ENCODE assay signal across 25 cellular contexts in the genomic region with DNA sequence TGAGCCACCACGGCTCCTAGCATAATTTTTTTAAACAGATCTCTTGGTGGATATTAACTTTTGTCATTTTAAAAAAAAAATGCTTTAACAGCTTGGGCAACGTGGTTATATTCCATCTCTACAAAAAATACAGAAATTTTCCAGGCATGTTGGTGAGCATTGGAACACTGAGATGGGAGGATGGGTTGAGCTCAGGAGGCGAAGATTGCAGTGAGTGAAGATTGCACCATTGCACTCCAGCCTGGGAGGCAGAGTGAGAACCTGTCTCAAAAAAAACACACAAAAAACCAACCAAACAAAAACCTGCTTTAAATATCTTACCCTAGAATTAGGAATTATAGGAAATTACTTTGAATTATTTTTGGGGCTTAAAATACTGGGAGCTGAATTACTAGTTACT. TPM values are rescaled to one million over a fixed set of nuclear protein-coding genes. Genes with fewer than 3 reads are reported as not detected.
DNase-seq lines count a peak whose midpoint lies in the region; ATAC-seq and TF ChIP-seq lines count a peak whose summit lies in the region.
"Had no signal": no experiment of that assay in that cellular context is flagged by ENCODE, and none has a peak within 500 bp of the region (broad histone marks: within the 10 kb centered on the region; RNA-seq: fewer than 3 reads in every experiment).

No MANE protein-coding gene starts in this region.

- H3K4me1 Mint-ChIP-seq in CD4-positive, alpha-beta memory T cell: peaks cover 19 to 43% (median 32%) of the 10 kb centered on the region in 4 donors
- peaks cover 13% of the 10 kb centered on the region for H3K4me1 Mint-ChIP-seq in activated T-helper 17 cell treated with anti-CD3 and anti-CD28 coated beads, Interleukin-2, amount 50 U/mL, for 72 hours
- H3K4me1 Mint-ChIP-seq in mesothelial cell of epicardium (peaks cover 11% of the 10 kb centered on the region), glutamatergic neuron (ENCODE audit: low read depth, unreplicated experiment) (peaks cover 5% of the 10 kb centered on the region)
- H3K4me1 Mint-ChIP-seq: brain, neural crest cell had no signal

- H4K20me1 ChIP-seq in GM23248 (ENCODE audit: insufficient read depth): no peaks in the 10 kb centered on the region

- H3K9ac ChIP-seq in GM23248: no peak overlapping the region
- H3K9ac ChIP-seq: BLaER1 treated with 17β-estradiol and CSF1 and Interleukin-3, amounts not matched to agents 10 nM and 100 nM had no signal

- H3K4me1 ChIP-seq in ACC112 (ENCODE audit: control insufficient read depth, insufficient read depth, low read length, unreplicated experiment) (peaks cover 13% of the 10 kb centered on the region), GM23248 (ENCODE audit: insufficient read depth) (peaks cover 17% of the 10 kb centered on the region), esophagus squamous epithelium (peaks cover 0 to 19% (median 0%) of the 10 kb centered on the region in 3 donors)
- peaks cover 7% of the 10 kb centered on the region for H3K4me1 ChIP-seq in CD4-positive, alpha-beta memory T cell (ENCODE audit: insufficient read depth, low read length)
- H3K4me1 ChIP-seq: testis had no signal

- H3K27ac ChIP-seq in ACC112 (ENCODE audit: low read depth, low read length): 0 out of 2 replicates have a peak overlapping the region, but pooled peaks have one; percentile 13
- no peak overlapping the region for H3K27ac ChIP-seq in CD4-positive, alpha-beta memory T cell (ENCODE audit: low read depth, low read length)
- H3K27ac ChIP-seq in GM23248: no peak overlapping the region
- H3K27ac ChIP-seq in esophagus squamous epithelium: no peak overlapping the region
- H3K27ac ChIP-seq: BLaER1 treated with 17β-estradiol and CSF1 and Interleukin-3, amounts not matched to agents 10 nM and 100 nM; testis; uterus had no signal

- H3K27ac Mint-ChIP-seq in CD4-positive, alpha-beta memory T cell: peak overlapping the region in 5 of 7 donors; percentile 38 to 65 (median 44)
- H3K27ac Mint-ChIP-seq in activated T-helper 17 cell treated with anti-CD3 and anti-CD28 coated beads, Interleukin-2, amount 50 U/mL, for 72 hours: peak overlapping the region; percentile 55
- H3K27ac Mint-ChIP-seq in mesothelial cell of epicardium: peak overlapping the region; percentile 65
- no peak overlapping the region for H3K27ac Mint-ChIP-seq in glutamatergic neuron (ENCODE audit: unreplicated experiment)
- H3K27ac Mint-ChIP-seq: stimulated activated memory B cell treated with anti-CD40 and anti-IgM and Interleukin-4, amounts not matched to agents 10 μg/mL and 1 μg/mL and 100 μg/mL, for 72 hours had no signal

- H3K9me3 ChIP-seq in CD4-positive, alpha-beta memory T cell (ENCODE audit: control insufficient read depth in 1 of 2, low read length in 2 of 2): no peaks in the 10 kb centered on the region
- H3K9me3 ChIP-seq in GM23248 (ENCODE audit: low read depth): no peaks in the 10 kb centered on the region
- no peaks in the 10 kb centered on the region for H3K9me3 ChIP-seq in esophagus squamous epithelium
- H3K9me3 ChIP-seq: BLaER1 treated with 17β-estradiol and CSF1 and Interleukin-3, amounts not matched to agents 10 nM and 100 nM; testis; uterus had no signal

- H3K4me3 ChIP-seq in ACC112 (ENCODE audit: low read depth, low read length) (no peak overlapping the region), GM23248 (no peak overlapping the region), esophagus squamous epithelium (no peak overlapping the region)
- H3K4me3 ChIP-seq in CD4-positive, alpha-beta memory T cell (ENCODE audit: low read length in 2 of 2): no peak overlapping the region
- H3K4me3 ChIP-seq: BLaER1 treated with 17β-estradiol and CSF1 and Interleukin-3, amounts not matched to agents 10 nM and 100 nM; testis; uterus had no signal

- no peak for TF ChIP-seq POLR2A in esophagus squamous epithelium (IDR thresholded peaks at IDR 0.05)

- WGBS in GM23248 (ENCODE audit: low coverage in 1 of 2, low lambda C conversion rate in 2 of 2, missing lambda C conversion rate in 2 of 2), 2 experiments: 66 to 76% methylated on average over 3 of the region's 3 CpGs
- 86 to 88% methylated on average over 3 of the region's 3 CpGs for WGBS in esophagus squamous epithelium, 2 donors

- POLR2A ChIA-PET in CD4-positive, alpha-beta memory T cell (lab: Charles Lee; ENCODE audit: partially characterized antibody): no interaction called here

- CTCF ChIA-PET in CD4-positive, alpha-beta memory T cell (lab: Charles Lee; ENCODE audit: partially characterized antibody): interaction anchor here (0.7 kb wide), 1 partner anchor 75 kb away, joined by 3 read pairs; no protein-coding TSS in a partner anchor

- in situ Hi-C loops in GM23248 (cut with MboI): no loop called here

- H2AFZ ChIP-seq in ACC112 (ENCODE audit: low read length, unreplicated experiment) (no peak overlapping the region), GM23248 (no peak overlapping the region)

- H3K4me3 Mint-ChIP-seq in CD4-positive, alpha-beta memory T cell: no peak overlapping the region
- H3K4me3 Mint-ChIP-seq in activated T-helper 17 cell treated with anti-CD3 and anti-CD28 coated beads, Interleukin-2, amount 50 U/mL, for 72 hours: no peak overlapping the region
- H3K4me3 Mint-ChIP-seq in mesothelial cell of epicardium (no peak overlapping the region), glutamatergic neuron (ENCODE audit: unreplicated experiment) (no peak overlapping the region)
- H3K4me3 Mint-ChIP-seq: brain; neural crest cell; stimulated activated memory B cell treated with anti-CD40 and anti-IgM and Interleukin-4, amounts not matched to agents 10 μg/mL and 1 μg/mL and 100 μg/mL, for 72 hours had no signal

- TF ChIP-seq CTCF in mesothelial cell of epicardium (IDR thresholded peaks at IDR 0.05; ENCODE audit: unreplicated experiment): no peak
- TF ChIP-seq CTCF in esophagus squamous epithelium (IDR thresholded peaks at IDR 0.05): no peak
- no peak for TF ChIP-seq CTCF in glutamatergic neuron (IDR thresholded peaks at IDR 0.05; ENCODE audit: partially characterized antibody, unreplicated experiment)

- H3F3A ChIP-seq in GM23248 (ENCODE audit: insufficient read depth): peaks cover 10% of the 10 kb centered on the region

- H3K36me3 Mint-ChIP-seq in CD4-positive, alpha-beta memory T cell: peaks cover 7 to 22% of the 10 kb centered on the region in 2 donors
- peaks cover 59% of the 10 kb centered on the region for H3K36me3 Mint-ChIP-seq in activated T-helper 17 cell treated with anti-CD3 and anti-CD28 coated beads, Interleukin-2, amount 50 U/mL, for 72 hours (ENCODE audit: low read depth)
- H3K36me3 Mint-ChIP-seq in mesothelial cell of epicardium (peaks cover 12% of the 10 kb centered on the region), glutamatergic neuron (ENCODE audit: unreplicated experiment) (no peaks in the 10 kb centered on the region)

- intact Hi-C loops in CD4-positive, alpha-beta memory T cell (cut with micrococcal nuclease): no loop called here
- intact Hi-C loops in esophagus squamous epithelium (cut with DNase I): no loop called here

- H3K36me3 ChIP-seq in ACC112 (ENCODE audit: insufficient read depth, low read length) (peaks cover 9% of the 10 kb centered on the region), GM23248 (ENCODE audit: low read depth) (no peaks in the 10 kb centered on the region; the same call in 1 of the 2 replicates), esophagus squamous epithelium (peaks cover 0 to 33% (median 12%) of the 10 kb centered on the region in 3 donors)
- no peaks in the 10 kb centered on the region for H3K36me3 ChIP-seq in CD4-positive, alpha-beta memory T cell (ENCODE audit: insufficient read depth, low read length)
- H3K36me3 ChIP-seq: uterus had no signal

- H3K9me3 Mint-ChIP-seq in CD4-positive, alpha-beta memory T cell: no peaks in the 10 kb centered on the region
- no peaks in the 10 kb centered on the region for H3K9me3 Mint-ChIP-seq in activated T-helper 17 cell treated with anti-CD3 and anti-CD28 coated beads, Interleukin-2, amount 50 U/mL, for 72 hours
- H3K9me3 Mint-ChIP-seq in mesothelial cell of epicardium: peaks cover under 1% of the 10 kb centered on the region
- H3K9me3 Mint-ChIP-seq in glutamatergic neuron (ENCODE audit: unreplicated experiment): no peaks in the 10 kb centered on the region
- H3K9me3 Mint-ChIP-seq: brain; neural crest cell; stimulated activated memory B cell treated with anti-CD40 and anti-IgM and Interleukin-4, amounts not matched to agents 10 μg/mL and 1 μg/mL and 100 μg/mL, for 72 hours had no signal

- ATAC-seq in activated T-helper 17 cell treated with anti-CD3 and anti-CD28 coated beads, Interleukin-2, amount 50 U/mL, for 72 hours (replicated peaks): no peak
- no peak for ATAC-seq in HG02798 (IDR thresholded peaks at IDR 0.05; ENCODE audit: poor library complexity, unreplicated experiment)
- ATAC-seq: right cardiac atrium; stimulated activated memory B cell treated with anti-CD40 and anti-IgM and Interleukin-4, amounts not matched to agents 10 μg/mL and 1 μg/mL and 100 μg/mL, for 72 hours had no signal

- H3K4me2 ChIP-seq in GM23248 (ENCODE audit: unreplicated experiment): no peak overlapping the region
- H3K4me2 ChIP-seq: BLaER1 treated with 17β-estradiol and CSF1 and Interleukin-3, amounts not matched to agents 10 nM and 100 nM had no signal

- no peaks in the 10 kb centered on the region for H3K27me3 Mint-ChIP-seq in CD4-positive, alpha-beta memory T cell
- no peaks in the 10 kb centered on the region for H3K27me3 Mint-ChIP-seq in activated T-helper 17 cell treated with anti-CD3 and anti-CD28 coated beads, Interleukin-2, amount 50 U/mL, for 72 hours
- H3K27me3 Mint-ChIP-seq in mesothelial cell of epicardium (ENCODE audit: low read depth) (no peaks in the 10 kb centered on the region), glutamatergic neuron (ENCODE audit: unreplicated experiment) (no peaks in the 10 kb centered on the region)
- H3K27me3 Mint-ChIP-seq: brain; stimulated activated memory B cell treated with anti-CD40 and anti-IgM and Interleukin-4, amounts not matched to agents 10 μg/mL and 1 μg/mL and 100 μg/mL, for 72 hours had no signal

- peaks cover 49% of the 10 kb centered on the region for H3K79me2 ChIP-seq in ACC112 (ENCODE audit: control insufficient read depth, insufficient read depth, low read length, unreplicated experiment)
- peaks cover 95% of the 10 kb centered on the region for H3K79me2 ChIP-seq in GM23248 (ENCODE audit: insufficient read depth)

- DNase-seq in CD4-positive, alpha-beta memory T cell: no peak
- DNase-seq in mesothelial cell of epicardium (ENCODE audit: low spot score in 2 of 2, unreplicated experiment in 2 of 2): no peak
- DNase-seq in GM23248: no peak
- DNase-seq in esophagus squamous epithelium (lab: John Stamatoyannopoulos, UW): no peak
- no peak for DNase-seq in glutamatergic neuron
- DNase-seq: activated CD4-positive, alpha-beta T cell treated with anti-CD3 and anti-CD28 coated beads, Interleukin-2, amount 50 U/mL, for 1 hour; activated CD8-positive, alpha-beta memory T cell treated with anti-CD3 and anti-CD28 coated beads, Interleukin-2, amount 50 U/mL, for 48 hours; activated effector memory CD4-positive, alpha-beta T cell treated with anti-CD3 and anti-CD28 coated beads, Interleukin-2, amount 50 U/mL, for 16 hours; NCI-H1048; NCI-H187; NCI-H2171 treated with DMSO at 0.1 percent for 48 hours; NCI-H510A treated with DMSO at 0.1 percent for 48 hours; right cardiac atrium; Right ventricle myocardium superior; stimulated activated CD4-positive, alpha-beta T cell treated with anti-CD3 and anti-CD28 coated beads, Interleukin-4, amount 100 ng/mL, for 24 hours; T1000; testis; uterus had no signal

- H3K27me3 ChIP-seq in ACC112 (ENCODE audit: insufficient read depth, low read length): no peaks in the 10 kb centered on the region
- no peaks in the 10 kb centered on the region for H3K27me3 ChIP-seq in CD4-positive, alpha-beta memory T cell (ENCODE audit: insufficient read depth, low read length)
- H3K27me3 ChIP-seq in GM23248 (replicated peaks; ENCODE audit: insufficient read depth): no peaks in the 10 kb centered on the region
- no peaks in the 10 kb centered on the region for H3K27me3 ChIP-seq in esophagus squamous epithelium
- H3K27me3 ChIP-seq: BLaER1 treated with 17β-estradiol and CSF1 and Interleukin-3, amounts not matched to agents 10 nM and 100 nM; testis; uterus had no signal

- H3K9me2 ChIP-seq in GM23248 (ENCODE audit: insufficient read depth): no peaks in the 10 kb centered on the region

RNA-seq across cellular contexts. Expression of a gene that starts 55.2 kb away (rescaled TPM):
- 100 to 1,000 TPM; 116 to 122 TPM for total RNA-seq in CD4-positive, alpha-beta memory T cell
- polyA plus RNA-seq in CD4-positive, alpha-beta memory T cell: 10 to 100 TPM; 14.3 to 64.2 TPM
- 10 to 100 TPM; 66.7 to 86.1 TPM for total RNA-seq in activated T-helper 17 cell treated with anti-CD3 and anti-CD28 coated beads, Interleukin-2, amount 50 U/mL, for 72 hours
- total RNA-seq in mesothelial cell of epicardium: 153 to 164 TPM (median 161 TPM) in 3 replicates
- 29.7 and 31.9 TPM in 2 replicates for total RNA-seq in GM23248 (2014; rRNA removed; shearing (Covaris generic))
- 25.9 and 26.9 TPM in 2 replicates for polyA plus RNA-seq in GM23248 (2016; fragmentation: Nextera tagmentation; extraction: Ambion mirVana)
- total RNA-seq in esophagus squamous epithelium: 10 to 100 TPM; 24.0 to 39.5 (median 32.2) TPM
- 151 TPM for total RNA-seq in glutamatergic neuron (ENCODE audit: unreplicated experiment)
